Comparison of ENCODE assay signal across 26 cellular contexts in the genomic region with DNA sequence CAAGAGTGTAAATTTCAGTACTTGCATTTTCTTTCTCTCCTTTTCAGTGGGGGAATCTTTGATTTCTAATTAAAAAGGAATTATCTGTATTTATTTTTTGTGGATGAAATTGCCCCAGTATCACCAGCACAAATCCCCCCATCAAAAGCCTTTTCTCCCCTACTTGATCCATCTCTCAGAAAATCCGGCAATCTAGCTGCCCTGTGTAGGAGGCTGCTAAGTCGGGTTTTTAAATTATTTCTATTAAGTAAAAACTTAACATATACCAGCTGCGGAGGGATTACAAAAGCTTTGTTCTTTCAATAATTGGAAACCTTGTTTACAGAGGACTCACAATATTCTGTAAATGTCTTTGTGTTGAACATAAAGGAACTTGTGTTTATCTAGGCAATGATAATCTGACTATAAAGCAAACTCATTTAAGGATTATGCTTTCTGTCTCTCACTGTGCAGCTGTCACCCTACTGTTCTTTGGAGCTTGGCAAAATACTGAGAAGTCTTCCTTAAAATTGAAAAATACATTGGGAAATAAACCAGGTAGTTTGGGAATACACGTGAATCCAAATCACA.
A peak's percentile ranks its signal among the peaks of the same experiment; 100 is the strongest.
DNase-seq lines count a peak whose midpoint lies in the region; ATAC-seq and TF ChIP-seq lines count a peak whose summit lies in the region.
"Had no signal": no experiment of that assay in that cellular context is flagged by ENCODE, and none has a peak within 500 bp of the region (broad histone marks: within the 10 kb centered on the region; RNA-seq: fewer than 3 reads in every experiment).

No MANE protein-coding gene starts in this region.

- ATAC-seq in T-helper 17 cell (no peak), PC-3 (no peak), GM18517 (IDR thresholded peaks at IDR 0.05; ENCODE audit: unreplicated experiment) (no peak)
- ATAC-seq: stimulated activated memory B cell treated with anti-CD40 and anti-IgM and Interleukin-4, amounts not matched to agents 10 μg/mL and 1 μg/mL and 100 μg/mL, for 72 hours had no signal

- no peaks in the 10 kb centered on the region for H3K36me3 ChIP-seq in neural progenitor cell
- H3K36me3 ChIP-seq in PC-3 (ENCODE audit: low read depth, low read length): no peaks in the 10 kb centered on the region
- H3K36me3 ChIP-seq: breast epithelium, ovary had no signal

- H3K79me2 ChIP-seq in neural progenitor cell (ENCODE audit: low read depth) (no peaks in the 10 kb centered on the region), PC-3 (ENCODE audit: low read length) (no peaks in the 10 kb centered on the region)

- intact Hi-C loops in PC-3 (cut with micrococcal nuclease): no loop called here

- H3F3A ChIP-seq in neural progenitor cell (ENCODE audit: low read depth): peaks cover 12% of the 10 kb centered on the region
- no peaks in the 10 kb centered on the region for H3F3A ChIP-seq in PC-3 (ENCODE audit: low read length, unreplicated experiment)

- H3K4me1 Mint-ChIP-seq in neural progenitor cell (peaks cover 9% of the 10 kb centered on the region), T-helper 17 cell (no peaks in the 10 kb centered on the region)
- H3K4me1 Mint-ChIP-seq: activated naive CD8-positive, alpha-beta T cell treated with anti-CD3 and anti-CD28 coated beads for 36 hours; stimulated activated memory B cell treated with anti-CD40 and anti-IgM and Interleukin-4, amounts not matched to agents 10 μg/mL and 1 μg/mL and 100 μg/mL, for 72 hours had no signal

- CTCF ChIA-PET in PC-3 (lab: Charles Lee): no interaction called here

- H3K27ac Mint-ChIP-seq in neural progenitor cell: no peak overlapping the region
- no peak overlapping the region for H3K27ac Mint-ChIP-seq in T-helper 17 cell
- H3K27ac Mint-ChIP-seq: activated naive CD8-positive, alpha-beta T cell treated with anti-CD3 and anti-CD28 coated beads for 36 hours; nephron; stimulated activated memory B cell treated with anti-CD40 and anti-IgM and Interleukin-4, amounts not matched to agents 10 μg/mL and 1 μg/mL and 100 μg/mL, for 72 hours; type B pancreatic cell had no signal

- TF ChIP-seq CTCF in neural progenitor cell (IDR thresholded peaks at IDR 0.05) (no peak), PC-3 (conservative IDR thresholded peaks at IDR 0.05; ENCODE audit: low read depth, low read length) (no peak)

- BruUV-seq in PC-3 (replicated peaks; lab: Mats Ljungman, UMichigan): no TSS peak

- POLR2A ChIA-PET in PC-3 (lab: Charles Lee; ENCODE audit: unreplicated experiment): no interaction called here

- H3K27me3 Mint-ChIP-seq in neural progenitor cell (ENCODE audit: insufficient read depth, low read depth) (peaks cover 2% of the 10 kb centered on the region), T-helper 17 cell (peaks cover 18% of the 10 kb centered on the region)
- H3K27me3 Mint-ChIP-seq: activated naive CD8-positive, alpha-beta T cell treated with anti-CD3 and anti-CD28 coated beads for 36 hours; type B pancreatic cell had no signal

- H4K20me1 ChIP-seq in neural progenitor cell (ENCODE audit: low read depth) (no peaks in the 10 kb centered on the region), PC-3 (ENCODE audit: low read length) (no peaks in the 10 kb centered on the region)

- H3K9me2 ChIP-seq in PC-3 (replicated peaks; ENCODE audit: low read length): no peaks in the 10 kb centered on the region

- H2AFZ ChIP-seq in neural progenitor cell (replicated peaks) (no peak overlapping the region), PC-3 (ENCODE audit: low read length) (no peak overlapping the region)
- H2AFZ ChIP-seq: GM23248, PC-9 had no signal

- no peaks in the 10 kb centered on the region for H3K9me3 Mint-ChIP-seq in neural progenitor cell
- H3K9me3 Mint-ChIP-seq: activated naive CD8-positive, alpha-beta T cell treated with anti-CD3 and anti-CD28 coated beads for 36 hours; nephron; stimulated activated memory B cell treated with anti-CD40 and anti-IgM and Interleukin-4, amounts not matched to agents 10 μg/mL and 1 μg/mL and 100 μg/mL, for 72 hours had no signal

- H3K36me3 Mint-ChIP-seq in neural progenitor cell (no peaks in the 10 kb centered on the region), T-helper 17 cell (ENCODE audit: low read depth) (no peaks in the 10 kb centered on the region)
- H3K36me3 Mint-ChIP-seq: activated naive CD8-positive, alpha-beta T cell treated with anti-CD3 and anti-CD28 coated beads for 36 hours; stimulated activated memory B cell treated with anti-CD40 and anti-IgM and Interleukin-4, amounts not matched to agents 10 μg/mL and 1 μg/mL and 100 μg/mL, for 72 hours had no signal

- H3K27ac ChIP-seq in neural progenitor cell (peak overlapping the region; percentile 24), PC-3 (ENCODE audit: low read length) (no peak overlapping the region)
- H3K27ac ChIP-seq: 22Rv1, breast epithelium, C4-2B, GM23248, ovary, PC-9 had no signal

- no peaks in the 10 kb centered on the region for H3K9me3 ChIP-seq in neural progenitor cell (ENCODE audit: low read depth)
- no peaks in the 10 kb centered on the region for H3K9me3 ChIP-seq in T-helper 17 cell (ENCODE audit: control insufficient read depth, low read length, poor library complexity, severe bottlenecking)
- H3K9me3 ChIP-seq in PC-3 (ENCODE audit: low read length): no peaks in the 10 kb centered on the region
- H3K9me3 ChIP-seq: breast epithelium, ovary had no signal

- H3K9ac ChIP-seq in neural progenitor cell: no peak overlapping the region
- no peak overlapping the region for H3K9ac ChIP-seq in PC-3 (ENCODE audit: low read length)
- H3K9ac ChIP-seq: GM23248 had no signal

- peak; percentile 69 for DNase-seq in NCI-H1092 treated with DMSO at 0.1 percent for 48 hours (lab: John Stamatoyannopoulos, UW)
- DNase-seq in NCI-H1092 (lab: John Stamatoyannopoulos, UW): no peak
- DNase-seq in NCI-H146 (lab: John Stamatoyannopoulos, UW): peak; percentile 84
- DNase-seq in NCI-H82 treated with DMSO at 0.1 percent for 48 hours (lab: John Stamatoyannopoulos, UW; ENCODE audit: unreplicated experiment): peak; percentile 82
- DNase-seq in neural progenitor cell (ENCODE audit: low spot score): no peak
- DNase-seq in T-helper 17 cell: no peak
- no peak for DNase-seq in PC-3
- DNase-seq: activated CD4-positive, alpha-beta T cell treated with anti-CD3 and anti-CD28 coated beads for 48 hours; activated effector memory CD4-positive, alpha-beta T cell treated with anti-CD3 and anti-CD28 coated beads, Interleukin-2, amount 50 U/mL, for 16 hours; activated naive CD8-positive, alpha-beta T cell treated with anti-CD3 and anti-CD28 coated beads for 36 hours; activated T-cell treated with anti-CD3 and anti-CD28 coated beads, Interleukin-2, amount 50 U/mL, for 1 hour; anterior cingulate cortex; GM23248; Kasumi-1; NCI-H187 treated with DMSO at 0.1 percent for 48 hours; NCI-H446 treated with DMSO at 0.1 percent for 48 hours; ovary; PC-9; retina had no signal

- H3K4me3 Mint-ChIP-seq in neural progenitor cell: no peak overlapping the region
- no peak overlapping the region for H3K4me3 Mint-ChIP-seq in T-helper 17 cell
- H3K4me3 Mint-ChIP-seq: activated naive CD8-positive, alpha-beta T cell treated with anti-CD3 and anti-CD28 coated beads for 36 hours; nephron; stimulated activated memory B cell treated with anti-CD40 and anti-IgM and Interleukin-4, amounts not matched to agents 10 μg/mL and 1 μg/mL and 100 μg/mL, for 72 hours; type B pancreatic cell had no signal

- H3K4me1 ChIP-seq in neural progenitor cell: peaks cover 13% of the 10 kb centered on the region
- H3K4me1 ChIP-seq in PC-3 (ENCODE audit: insufficient read depth, low read length): no peaks in the 10 kb centered on the region
- H3K4me1 ChIP-seq: breast epithelium had no signal

- no peak overlapping the region for H3K4me2 ChIP-seq in neural progenitor cell
- no peak overlapping the region for H3K4me2 ChIP-seq in PC-3 (ENCODE audit: low read length)
- H3K4me2 ChIP-seq: PC-9 had no signal

- H3K27me3 ChIP-seq in neural progenitor cell: no peaks in the 10 kb centered on the region
- H3K27me3 ChIP-seq in PC-3 (ENCODE audit: low read length): no peaks in the 10 kb centered on the region
- H3K27me3 ChIP-seq: breast epithelium, ovary had no signal

- no peak overlapping the region for H3K4me3 ChIP-seq in neural progenitor cell
- H3K4me3 ChIP-seq in PC-3 (ENCODE audit: low read length): no peak overlapping the region
- H3K4me3 ChIP-seq: breast epithelium, GM23248, ovary, PC-9 had no signal

Comparison
In these comparisons a context has a peak if more than half of its experiments do, and no peak if none do; other contexts are left out.
1. DNase-seq: peak in NCI-H1092 treated with DMSO at 0.1 percent for 48 hours (single experiment), NCI-H146 (single experiment) and NCI-H82 treated with DMSO at 0.1 percent for 48 hours (single experiment); none in NCI-H1092 (single experiment), neural progenitor cell (single experiment), T-helper 17 cell (0 of 3) and PC-3 (single experiment).